Comparison of ENCODE assay signal across 8 cellular contexts in the genomic region with DNA sequence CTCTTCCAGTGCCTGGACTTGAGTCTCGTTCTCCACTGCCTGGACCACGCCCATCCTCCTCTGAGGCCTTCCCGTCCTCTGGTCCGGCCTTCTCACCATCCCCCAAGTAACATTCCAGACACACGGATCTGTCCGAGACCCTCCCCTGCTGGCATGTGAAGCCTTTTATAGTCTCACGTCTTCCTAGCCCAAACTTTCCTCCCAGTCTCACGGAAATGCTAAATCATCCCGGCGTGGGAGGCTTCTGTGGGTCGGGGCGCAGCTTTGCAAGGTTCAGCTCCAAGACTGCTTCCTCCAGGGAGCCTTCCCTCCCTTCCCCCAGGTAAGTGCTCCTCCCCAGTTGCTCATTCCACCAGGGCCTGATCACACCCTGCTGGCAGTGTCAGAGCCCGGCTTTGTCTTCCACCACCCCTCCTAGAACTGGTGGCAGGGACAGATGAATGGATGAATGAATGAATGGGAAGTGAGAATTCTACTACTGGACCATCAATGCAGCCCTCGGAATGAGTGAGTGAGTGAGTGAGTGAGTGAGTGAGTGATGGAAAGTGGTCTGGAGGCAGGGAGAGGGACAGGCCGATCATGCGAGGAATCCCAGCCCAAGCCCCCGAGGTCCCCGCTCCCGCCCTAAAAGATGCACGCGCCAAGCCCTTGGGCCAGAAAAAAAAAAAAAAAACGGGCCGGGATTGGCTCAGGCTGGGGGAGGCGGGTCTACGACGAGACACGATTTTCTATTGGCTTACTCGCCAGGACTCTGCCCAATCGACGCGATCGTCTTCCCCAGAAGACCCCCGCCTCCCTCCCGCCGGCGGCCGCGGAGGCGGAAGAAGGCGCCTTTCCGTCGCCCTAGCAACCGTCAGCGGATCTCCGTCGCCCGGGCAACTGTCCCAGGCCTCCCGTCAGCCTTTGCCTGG. TPM values are rescaled to one million over a fixed set of nuclear protein-coding genes. Genes with fewer than 3 reads are reported as not detected.
A peak's percentile ranks its signal among the peaks of the same experiment; 100 is the strongest.
DNase-seq lines count a peak whose midpoint lies in the region; ATAC-seq and TF ChIP-seq lines count a peak whose summit lies in the region.

No MANE protein-coding gene starts in this region.

- intact Hi-C loops in activated B cell treated with CpG ODN at 0.5 μM for 24 hours (cut with micrococcal nuclease), result loop anchor here (1.0 kb wide), 2 partner anchors 10 to 98 kb away; a partner anchor contains a TSS

- TF ChIP-seq CTCF in GM12865 (IDR thresholded peaks at IDR 0.05; ENCODE audit: insufficient read depth, low read depth, low read length, missing control alignments) (no peak), activated B cell treated with CpG ODN at 0.5 μM for 24 hours (IDR thresholded peaks at IDR 0.05) (no peak), cardiac fibroblast (IDR thresholded peaks at IDR 0.05; ENCODE audit: low read depth, low read length) (no peak)

- no peaks in the 10 kb centered on the region for H3K36me3 Mint-ChIP-seq in activated B cell treated with CpG ODN at 0.5 μM for 24 hours (ENCODE audit: low read depth)

- peak; percentile 73 for ATAC-seq in HG03064 (IDR thresholded peaks at IDR 0.05; ENCODE audit: low read depth, unreplicated experiment)
- ATAC-seq in activated B cell treated with CpG ODN at 0.5 μM for 24 hours (ENCODE audit: low read depth), result peak; percentile 99

- H3K4me3 ChIP-seq in GM12865 (ENCODE audit: low read depth, low read length) (peak overlapping the region; percentile 60), cardiac fibroblast (replicated peaks in 1 of 2; ENCODE audit: low read depth in 2 of 2, low read length in 2 of 2) (peak overlapping the region; percentile 64 to 68), skin epidermis (peak overlapping the region; percentile 35 to 60 (median 47))

- no peak overlapping the region for H3K27ac Mint-ChIP-seq in activated B cell treated with CpG ODN at 0.5 μM for 24 hours

- H3K4me3 Mint-ChIP-seq in activated B cell treated with CpG ODN at 0.5 μM for 24 hours, result peak overlapping the region; percentile 89

- peaks cover 9% of the 10 kb centered on the region for H3K27me3 Mint-ChIP-seq in activated B cell treated with CpG ODN at 0.5 μM for 24 hours

- peak; percentile 95 for DNase-seq in GM12865 (ENCODE audit: low read depth)
- peak; percentile 97 for DNase-seq in NCI-H2196 (lab: John Stamatoyannopoulos, UW; ENCODE audit: unreplicated experiment)
- peak; percentile 69 for DNase-seq in activated B cell treated with CpG ODN at 0.5 μM for 24 hours
- DNase-seq in cardiac fibroblast (ENCODE audit: low read depth in 2 of 2), result peak; percentile 97 to 98
- DNase-seq in iPS-NIHi11 (ENCODE audit: low spot score), result peak; percentile 99
- DNase-seq in NK-92 (lab: John Stamatoyannopoulos, UW; ENCODE audit: unreplicated experiment), result no peak

- peaks cover 16% of the 10 kb centered on the region for H3K4me1 Mint-ChIP-seq in activated B cell treated with CpG ODN at 0.5 μM for 24 hours

- CTCF ChIA-PET in activated B cell treated with CpG ODN at 0.5 μM for 24 hours (lab: Charles Lee), result no interaction called here

- H3K27ac ChIP-seq in skin epidermis, result peak overlapping the region in 18 of 21 experiments; percentile 10 to 83 (median 66)

- no peaks in the 10 kb centered on the region for H3K9me3 Mint-ChIP-seq in activated B cell treated with CpG ODN at 0.5 μM for 24 hours

- POLR2A ChIA-PET in activated B cell treated with CpG ODN at 0.5 μM for 24 hours (lab: Charles Lee), result interaction anchor here (0.6 to 0.9 kb wide), 2 partner anchors 10 to 195 kb away, joined by 4 to 5 read pairs; a partner anchor contains a TSS

RNA-seq across cellular contexts. Expression of a gene that starts 9.3 kb away (rescaled TPM):
- not detected in 2 replicates for total RNA-seq in activated B cell treated with CpG ODN at 0.5 μM for 24 hours

RNA-seq across cellular contexts. Expression of a gene that starts 22.2 kb away (rescaled TPM):
- total RNA-seq in activated B cell treated with CpG ODN at 0.5 μM for 24 hours, result not detected in 2 replicates
